ENCODE assay signal across 24 cellular contexts in genomic region chr2:162711832-162712540, GRCh38.
DNase-seq lines count a peak whose midpoint lies in the region; ATAC-seq, FAIRE-seq and TF ChIP-seq lines count a peak whose summit lies in the region.
"Had no signal": no experiment of that assay in that cellular context is flagged by ENCODE, and none has a peak within 500 bp of the region (broad histone marks: within the 10 kb centered on the region; RNA-seq: fewer than 3 reads in every experiment).

No MANE protein-coding gene starts in this region.

- no peak overlapping the region for H3K9ac ChIP-seq in HUES48 (ENCODE audit: low read depth, low read length)
- H3K9ac ChIP-seq in NT2/D1 (ENCODE audit: insufficient read length, low read depth), result no peak overlapping the region

- peak; percentile 38 for DNase-seq in NT2/D1 (ENCODE audit: low read depth, low spot score)
- no peak for DNase-seq in left colon
- DNase-seq in small intestine, result peak; percentile 85
- DNase-seq in spleen, result no peak
- DNase-seq in NCI-H2107 treated with DMSO at 0.1 percent for 48 hours (lab: John Stamatoyannopoulos, UW; ENCODE audit: unreplicated experiment), result no peak
- DNase-seq: activated gamma-delta T cell treated with Interleukin-2 at 50 U/mL for 16 hours; adrenal gland; HCEC 1CT; mammary epithelial cell; naive thymus-derived CD8-positive, alpha-beta T cell; NCI-H1105; NCI-H2107; Peyer's patch; stimulated activated CD4-positive, alpha-beta T cell treated with anti-CD3 and anti-CD28 coated beads, Interleukin-2, amount 100 ng/mL, for 24 hours; stimulated activated naive CD8-positive, alpha-beta T cell treated with anti-CD3 and anti-CD28 coated beads, Interleukin-15, Interleukin-2, amounts not matched to agents 100 U/mL and 50 U/mL, for 24 hours; T-helper 17 cell had no signal

- H3K9me3 ChIP-seq in HUES48 (ENCODE audit: control insufficient read depth, insufficient read depth, low read length), result no peaks in the 10 kb centered on the region
- H3K9me3 ChIP-seq in NT2/D1 (ENCODE audit: insufficient read depth, low read length), result no peaks in the 10 kb centered on the region
- H3K9me3 ChIP-seq in small intestine (ENCODE audit: control insufficient read depth, low read depth), result no peaks in the 10 kb centered on the region
- H3K9me3 ChIP-seq in spleen, result no peaks in the 10 kb centered on the region
- H3K9me3 ChIP-seq: adrenal gland, Peyer's patch, tibial nerve had no signal

- H3K4me3 ChIP-seq in HUES48 (ENCODE audit: low read depth, low read length) (no peak overlapping the region), NT2/D1 (ENCODE audit: insufficient read length, low read depth) (no peak overlapping the region), small intestine (ENCODE audit: low read depth in 1 of 2, low read length in 2 of 2) (peak overlapping the region in 1 of 2 donors; percentile 30), spleen (no peak overlapping the region)
- H3K4me3 ChIP-seq: adrenal gland, tibial nerve had no signal

- no peak for TF ChIP-seq POLR2A in spleen (IDR thresholded peaks at IDR 0.05)

- H3K36me3 ChIP-seq in HUES48 (ENCODE audit: control insufficient read depth, insufficient read depth, low read length) (no peaks in the 10 kb centered on the region), NT2/D1 (ENCODE audit: insufficient read depth, insufficient read length, low read length) (no peaks in the 10 kb centered on the region), small intestine (ENCODE audit: control insufficient read depth in 2 of 2, insufficient read depth in 2 of 2, low read length in 2 of 2) (no peaks in the 10 kb centered on the region), spleen (no peaks in the 10 kb centered on the region)
- H3K36me3 ChIP-seq: adrenal gland, Peyer's patch, tibial nerve had no signal

- peak overlapping the region; percentile 39 for H3K27ac ChIP-seq in HUES48 (ENCODE audit: low read depth, low read length)
- H3K27ac ChIP-seq in small intestine (ENCODE audit: low read depth in 1 of 2, low read length in 1 of 2), result peak overlapping the region in 1 of 2 donors; percentile 32
- H3K27ac ChIP-seq in spleen, result no peak overlapping the region
- H3K27ac ChIP-seq: adrenal gland, tibial nerve, VCaP had no signal

- 9 to 35% (median 21%) methylated on average over 4 of the region's 4 CpGs for WGBS in small intestine, 3 donors
- WGBS in spleen, 5 donors, result 43 to 58% (median 44%) methylated on average over 4 of the region's 4 CpGs

- TF ChIP-seq CTCF in spleen (IDR thresholded peaks at IDR 0.05 in 8 of 11, conservative IDR thresholded peaks at IDR 0.05 in 3 of 11), result no peak

- FAIRE-seq in small intestine (lab: Jason Lieb, UNC), result no peak
- FAIRE-seq: bronchial epithelial cell, endothelial cell of umbilical vein, HTR-8/SVneo, keratinocyte had no signal

- H3K27me3 ChIP-seq in HUES48 (ENCODE audit: control insufficient read depth, insufficient read depth, low read length) (peaks cover 19% of the 10 kb centered on the region), NT2/D1 (ENCODE audit: insufficient read depth, insufficient read length) (no peaks in the 10 kb centered on the region), small intestine (ENCODE audit: control insufficient read depth in 2 of 2, insufficient read depth in 2 of 2, low read length in 2 of 2) (no peaks in the 10 kb centered on the region), spleen (replicated peaks in 1 of 7) (no peaks in the 10 kb centered on the region)
- H3K27me3 ChIP-seq: adrenal gland, Peyer's patch, tibial nerve had no signal

- peak; percentile 98 for ATAC-seq in left colon
- no peak for ATAC-seq in HG02623 (IDR thresholded peaks at IDR 0.05; ENCODE audit: unreplicated experiment)
- ATAC-seq: naive thymus-derived CD8-positive, alpha-beta T cell; stimulated activated naive CD8-positive, alpha-beta T cell treated with anti-CD3 and anti-CD28 coated beads, Interleukin-15, Interleukin-2, amounts not matched to agents 100 U/mL and 50 U/mL, for 24 hours; T-helper 17 cell had no signal

- intact Hi-C loops in left colon (cut with DNase I, micrococcal nuclease) (no loop called here), spleen (cut with DNase I; ENCODE audit: low total_unique reads) (no loop called here)

- peaks cover 27% of the 10 kb centered on the region for H3K4me1 ChIP-seq in HUES48 (ENCODE audit: control insufficient read depth, insufficient read depth, low read length)
- H3K4me1 ChIP-seq in NT2/D1 (ENCODE audit: insufficient read depth, insufficient read length), result peaks cover 2% of the 10 kb centered on the region
- peaks cover 4 to 5% of the 10 kb centered on the region in 2 donors for H3K4me1 ChIP-seq in small intestine (ENCODE audit: control insufficient read depth in 2 of 2, insufficient read depth in 1 of 2, low read depth in 1 of 2, low read length in 1 of 2)
- no peaks in the 10 kb centered on the region for H3K4me1 ChIP-seq in spleen

Comparison
In these comparisons a context has a peak if more than half of its experiments do, and no peak if none do; other contexts are left out.
1. DNase-seq: peak in NT2/D1 (single experiment) and small intestine (single experiment); none in left colon (0 of 2), spleen (single experiment) and NCI-H2107 treated with DMSO at 0.1 percent for 48 hours (single experiment).